20 cellular contexts compared by ENCODE assay signal in the genomic region with DNA sequence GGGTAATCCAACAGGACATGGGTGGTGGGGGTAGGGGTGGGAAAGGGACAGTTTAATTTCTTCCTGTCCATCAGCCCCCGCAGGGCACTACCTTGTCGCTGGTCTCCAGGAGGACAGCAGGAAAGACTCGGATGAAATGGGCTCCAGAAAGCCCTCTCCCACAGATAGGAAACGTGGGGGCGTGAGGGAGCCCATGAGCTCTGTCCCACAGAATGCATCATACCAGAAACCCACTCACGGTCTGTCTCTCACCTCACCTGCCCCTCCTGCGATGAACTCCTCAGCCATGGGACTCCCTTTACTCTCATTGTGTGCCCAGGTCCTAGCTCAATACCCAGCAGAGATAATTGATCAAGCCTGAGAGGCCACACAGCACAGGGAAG.
DNase-seq lines count a peak whose midpoint lies in the region; ATAC-seq, FAIRE-seq and TF ChIP-seq lines count a peak whose summit lies in the region.
"Had no signal": no experiment of that assay in that cellular context is flagged by ENCODE, and none has a peak within 500 bp of the region (broad histone marks: within the 10 kb centered on the region; RNA-seq: fewer than 3 reads in every experiment).

No MANE protein-coding gene starts in this region.

- 82% methylated on average over 3 to 7 of the region's 7 CpGs for WGBS in endodermal cell (ENCODE audit: insufficient coverage in 1 of 2, insufficient read length in 1 of 2), 2 experiments

- no peaks in the 10 kb centered on the region for H3K36me3 Mint-ChIP-seq in endodermal cell (ENCODE audit: low read depth)

- FAIRE-seq in GM12891 (lab: Jason Lieb, UNC) (no peak), D721Med (lab: Jason Lieb, UNC) (no peak)
- FAIRE-seq: A204.1, H54, HTR-8/SVneo had no signal

- peaks cover 3% of the 10 kb centered on the region for H3K4me1 ChIP-seq in endodermal cell (ENCODE audit: control insufficient read depth, insufficient read depth, low read length)
- H3K4me1 ChIP-seq: BE2C had no signal

- H3K27me3 ChIP-seq in endodermal cell (ENCODE audit: control insufficient read depth, insufficient read depth, low read length, poor library complexity, severe bottlenecking) = no peaks in the 10 kb centered on the region

- H3K27ac ChIP-seq in endodermal cell (ENCODE audit: low read depth, low read length) = no peak overlapping the region

- ATAC-seq in sciatic nerve = no peak
- ATAC-seq: GM23338 had no signal

- no peak for TF ChIP-seq CTCF in endodermal cell (conservative IDR thresholded peaks at IDR 0.05)
- no peak for TF ChIP-seq CTCF in D721Med (IDR thresholded peaks at IDR 0.05; ENCODE audit: insufficient read depth, missing control alignments)

- no peak overlapping the region for H3K27ac Mint-ChIP-seq in endodermal cell
- H3K27ac Mint-ChIP-seq: CD4-positive, alpha-beta T cell; GM23338; HFFc6 had no signal

- no peak for TF ChIP-seq POLR2A in GM12891 (IDR thresholded peaks at IDR 0.05; ENCODE audit: low read depth, low read length)

- H3K4me3 Mint-ChIP-seq in endodermal cell = no peak overlapping the region
- H3K4me3 Mint-ChIP-seq: CD4-positive, alpha-beta T cell; GM23338; HFFc6 had no signal

- no peak overlapping the region for H3K9ac ChIP-seq in endodermal cell (ENCODE audit: extremely low read depth, low read length, poor library complexity, severe bottlenecking)

- H3K27me3 Mint-ChIP-seq in endodermal cell (ENCODE audit: insufficient read depth) = peaks cover 10% of the 10 kb centered on the region

- peaks cover 9% of the 10 kb centered on the region for H3K4me1 Mint-ChIP-seq in endodermal cell
- H3K4me1 Mint-ChIP-seq: GM23338 had no signal

- intact Hi-C loops in posterior vena cava (cut with DNase I) = no loop called here
- intact Hi-C loops in sciatic nerve (cut with DNase I) = no loop called here

- no peaks in the 10 kb centered on the region for H3K9me3 Mint-ChIP-seq in endodermal cell
- H3K9me3 Mint-ChIP-seq: CD4-positive, alpha-beta T cell; GM23338; HFFc6 had no signal

- DNase-seq in NCI-H69 (lab: John Stamatoyannopoulos, UW) (peak; percentile 41), endodermal cell (peak; percentile 33), posterior vena cava (ENCODE audit: low spot score) (peak; percentile 5), sciatic nerve (ENCODE audit: low spot score) (no peak), GM12891 (ENCODE audit: insufficient read length, low spot score) (no peak), D721Med (ENCODE audit: insufficient read length, low spot score) (no peak)
- DNase-seq: ACHN; BE2C; C1 segment of cervical spinal cord; CD4-positive, alpha-beta T cell; DMS153; GDM1; HCEC 1CT; HFFc6; IMR-90 had no signal

- H3K36me3 ChIP-seq in endodermal cell (ENCODE audit: control insufficient read depth, insufficient read depth, low read length) = no peaks in the 10 kb centered on the region
- H3K36me3 ChIP-seq: BE2C had no signal

- H3K4me3 ChIP-seq in endodermal cell (ENCODE audit: low read length) = no peak overlapping the region
- H3K4me3 ChIP-seq: GM23338 had no signal

- H3K9me3 ChIP-seq in endodermal cell (ENCODE audit: control insufficient read depth, low read length) = no peaks in the 10 kb centered on the region
- H3K9me3 ChIP-seq: BE2C, Caco-2 had no signal

TF ChIP-seq in GM12891, 5 proteins besides CTCF, POLR2A, EP300 and RAD21:
- TF ChIP-seq SPI1 (IDR thresholded peaks at IDR 0.05; ENCODE audit: low read depth, low read length) (no peak), PAX5 (IDR thresholded peaks at IDR 0.05; ENCODE audit: insufficient read depth, low read length, severe bottlenecking) (no peak), POU2F2 (IDR thresholded peaks at IDR 0.05; ENCODE audit: low read depth, low read length) (no peak), POLR2AphosphoS5 (IDR thresholded peaks at IDR 0.05; ENCODE audit: low read depth, low read length) (no peak), TAF1 (IDR thresholded peaks at IDR 0.05; ENCODE audit: low read depth, low read length) (no peak)

Comparison
In these comparisons a context has a peak if more than half of its experiments do, and no peak if none do; other contexts are left out.
1. DNase-seq: peak in NCI-H69 (single experiment), endodermal cell (single experiment) and posterior vena cava (single experiment); none in sciatic nerve (single experiment), GM12891 (single experiment) and D721Med (single experiment).